In the genomic region with DNA sequence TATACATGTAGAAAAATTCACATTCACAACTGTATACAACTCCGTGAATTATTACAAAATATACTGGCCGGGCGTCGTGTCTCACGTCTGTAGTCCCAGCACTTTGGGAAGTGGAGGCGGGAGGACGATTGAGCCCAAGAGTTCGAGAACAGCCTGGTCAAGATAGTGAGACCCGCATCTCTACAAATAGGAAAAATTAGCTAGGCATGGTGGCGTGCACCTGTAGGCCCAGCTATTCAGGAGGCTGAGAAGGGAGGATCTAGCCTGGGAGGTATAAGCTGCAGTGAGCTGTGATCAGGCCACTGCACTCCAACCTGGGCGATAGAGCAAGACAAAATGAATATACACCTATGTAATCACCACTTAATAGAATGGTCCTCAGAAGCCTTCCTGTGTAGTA, we compare ENCODE assay signal across 8 cellular contexts. TPM values are rescaled to one million over a fixed set of nuclear protein-coding genes. Genes with fewer than 3 reads are reported as not detected.
DNase-seq lines count a peak whose midpoint lies in the region; ATAC-seq and TF ChIP-seq lines count a peak whose summit lies in the region.
"Had no signal": no experiment of that assay in that cellular context is flagged by ENCODE, and none has a peak within 500 bp of the region (broad histone marks: within the 10 kb centered on the region; RNA-seq: fewer than 3 reads in every experiment).

No MANE protein-coding gene starts in this region.

- H3K4me3 Mint-ChIP-seq in dendritic cell treated with granulocyte-macrophage colony-stimulating factor and Interleukin-4, amounts not matched to agents 40 ng/mL and 50 ng/mL, for 4 days, result peak overlapping the region; percentile 98

- no peaks in the 10 kb centered on the region for H4K20me1 ChIP-seq in OCI-LY3 (ENCODE audit: insufficient read depth, low read length)
- no peaks in the 10 kb centered on the region for H4K20me1 ChIP-seq in osteoblast (ENCODE audit: insufficient read depth, low read length)

- H3K36me3 Mint-ChIP-seq in dendritic cell treated with granulocyte-macrophage colony-stimulating factor and Interleukin-4, amounts not matched to agents 40 ng/mL and 50 ng/mL, for 4 days (ENCODE audit: low read depth), result peaks cover 23% of the 10 kb centered on the region

- H3K4me2 ChIP-seq in OCI-LY3 (ENCODE audit: low read length), result peak overlapping the region; percentile 67
- H3K4me2 ChIP-seq in osteoblast (ENCODE audit: insufficient read depth, low read length), result peak overlapping the region; percentile 86

- peak overlapping the region; percentile 86; the same call in 1 of the 2 replicates for H3K9ac ChIP-seq in OCI-LY3 (ENCODE audit: low read length)

- TF ChIP-seq POLR2A in stomach (IDR thresholded peaks at IDR 0.05), result no peak

- H2AFZ ChIP-seq in OCI-LY3 (ENCODE audit: low read depth, low read length) (no peak overlapping the region), osteoblast (ENCODE audit: low read length) (peak overlapping the region; percentile 80)

- no peaks in the 10 kb centered on the region for H3K9me3 ChIP-seq in OCI-LY3 (ENCODE audit: insufficient read depth, low read length)
- H3K9me3 ChIP-seq in osteoblast (ENCODE audit: low read depth, low read length), result no peaks in the 10 kb centered on the region
- H3K9me3 ChIP-seq in stomach, result no peaks in the 10 kb centered on the region

- H3K79me2 ChIP-seq in OCI-LY3 (ENCODE audit: low read length), result peaks cover 28% of the 10 kb centered on the region
- peaks cover 29% of the 10 kb centered on the region for H3K79me2 ChIP-seq in osteoblast (ENCODE audit: insufficient read depth, low read length)

- TF ChIP-seq CTCF in GM12864 (IDR thresholded peaks at IDR 0.05; ENCODE audit: low read depth, low read length, missing control alignments) (no peak), OCI-LY3 (IDR thresholded peaks at IDR 0.05; ENCODE audit: low read depth, low read length) (no peak), osteoblast (IDR thresholded peaks at IDR 0.05; ENCODE audit: extremely low read depth, low read depth, low read length) (no peak), stomach (IDR thresholded peaks at IDR 0.05) (no peak)

- no peaks in the 10 kb centered on the region for H3K9me3 Mint-ChIP-seq in dendritic cell treated with granulocyte-macrophage colony-stimulating factor and Interleukin-4, amounts not matched to agents 40 ng/mL and 50 ng/mL, for 4 days

- ATAC-seq in HG02588 (IDR thresholded peaks at IDR 0.05; ENCODE audit: unreplicated experiment), result no peak

- H3K4me3 ChIP-seq in GM12864 (ENCODE audit: low read depth, low read length) (peak overlapping the region; percentile 95), OCI-LY3 (ENCODE audit: low read length) (peak overlapping the region; percentile 89), osteoblast (ENCODE audit: insufficient read depth, low read length) (peak overlapping the region; percentile 96), stomach (peak overlapping the region in 2 of 4 donors; percentile 76 to 96)

- no peaks in the 10 kb centered on the region for H3K27me3 Mint-ChIP-seq in dendritic cell treated with granulocyte-macrophage colony-stimulating factor and Interleukin-4, amounts not matched to agents 40 ng/mL and 50 ng/mL, for 4 days

- DNase-seq in GM12864 (ENCODE audit: low read depth), result no peak
- DNase-seq in osteoblast (ENCODE audit: insufficient read length, low spot score, missing footprints), result no peak
- no peak for DNase-seq in stomach
- no peak for DNase-seq in NCI-H1105 (lab: John Stamatoyannopoulos, UW)
- DNase-seq: NCI-H187 treated with DMSO at 0.1 percent for 48 hours had no signal

- intact Hi-C loops in dendritic cell treated with granulocyte-macrophage colony-stimulating factor and Interleukin-4, amounts not matched to agents 40 ng/mL and 50 ng/mL, for 4 days (cut with micrococcal nuclease), result no loop called here
- intact Hi-C loops in stomach (cut with DNase I; ENCODE audit: low total_unique reads), result no loop called here

- no peak for TF ChIP-seq EP300 in stomach (IDR thresholded peaks at IDR 0.05)

- peaks cover 25% of the 10 kb centered on the region for H3K4me1 Mint-ChIP-seq in dendritic cell treated with granulocyte-macrophage colony-stimulating factor and Interleukin-4, amounts not matched to agents 40 ng/mL and 50 ng/mL, for 4 days (ENCODE audit: low read depth)

- 73 to 85% (median 84%) methylated on average over 11 of the region's 11 CpGs for WGBS in stomach, 5 donors

- no peak overlapping the region for H3K27ac Mint-ChIP-seq in dendritic cell treated with granulocyte-macrophage colony-stimulating factor and Interleukin-4, amounts not matched to agents 40 ng/mL and 50 ng/mL, for 4 days

- H3K27me3 ChIP-seq in OCI-LY3 (ENCODE audit: low read depth, low read length) (no peaks in the 10 kb centered on the region), osteoblast (ENCODE audit: insufficient read depth, low read length) (no peaks in the 10 kb centered on the region), stomach (no peaks in the 10 kb centered on the region)

- H3K36me3 ChIP-seq in OCI-LY3 (replicated peaks; ENCODE audit: low read depth, low read length) (peaks cover 22% of the 10 kb centered on the region), osteoblast (ENCODE audit: insufficient read depth, low read length) (peaks cover 22% of the 10 kb centered on the region), stomach (peaks cover 0 to 23% (median 14%) of the 10 kb centered on the region in 4 donors)

- H3K27ac ChIP-seq in OCI-LY3 (ENCODE audit: low read length) (no peak overlapping the region), osteoblast (ENCODE audit: low read depth, low read length) (peak overlapping the region; percentile 88), stomach (no peak overlapping the region)

- H3K4me1 ChIP-seq in OCI-LY3 (ENCODE audit: low read length) (peaks cover 8% of the 10 kb centered on the region), osteoblast (ENCODE audit: insufficient read depth, low read length) (peaks cover 15% of the 10 kb centered on the region), stomach (peaks cover 14 to 34% (median 22%) of the 10 kb centered on the region in 4 donors)

RNA-seq across cellular contexts. Expression of a gene that starts 1.3 kb away (rescaled TPM):
- total RNA-seq in osteoblast (1.8 TPM in 2 replicates), stomach (1 to 10 TPM in 1 of 5 donors, under 1 TPM in 2, not detected in 2; 0.58 to 3.5 (median 0.87) TPM)
- 1 to 10 TPM; 1.6 to 2.7 (median 2.4) TPM for polyA plus RNA-seq in stomach

RNA-seq across cellular contexts. Expression of a gene that starts 58.8 kb away (rescaled TPM):
- total RNA-seq in osteoblast (18.6 and 19.9 TPM in 2 replicates), stomach (10 to 100 TPM in 4 of 5 donors, not detected in 1; 25.2 to 63.8 (median 48.2) TPM)
- polyA plus RNA-seq in stomach, result 10 to 100 TPM; 12.6 to 21.2 (median 15.0) TPM
